Comparison of ENCODE assay signal across 15 cellular contexts in the genomic region with DNA sequence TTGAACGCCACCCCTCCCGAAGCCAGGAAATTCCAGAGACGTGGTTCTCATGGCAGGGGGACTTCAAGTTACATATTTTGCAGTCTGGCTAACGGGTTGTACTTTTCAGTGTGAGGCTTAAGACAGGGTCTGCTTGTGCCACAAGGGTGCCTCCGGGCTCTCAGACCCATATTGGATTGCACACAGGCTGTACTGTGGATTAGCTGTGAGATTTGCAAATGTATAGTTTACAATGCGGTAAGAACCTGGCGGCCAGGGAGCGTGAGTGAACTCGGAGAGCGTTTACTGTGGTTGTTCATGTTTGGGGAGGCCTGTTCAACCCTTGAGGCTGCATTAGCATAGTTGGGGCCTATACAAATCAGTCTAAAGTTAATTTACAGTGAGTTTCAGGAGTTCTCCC.
A peak's percentile ranks its signal among the peaks of the same experiment; 100 is the strongest.
DNase-seq lines count a peak whose midpoint lies in the region; ATAC-seq lines count a peak whose summit lies in the region.
"Had no signal": no experiment of that assay in that cellular context is flagged by ENCODE, and none has a peak within 500 bp of the region (broad histone marks: within the 10 kb centered on the region; RNA-seq: fewer than 3 reads in every experiment).

No MANE protein-coding gene starts in this region.

- H3K36me3 Mint-ChIP-seq in activated naive CD4-positive, alpha-beta T cell treated with anti-CD3 and anti-CD28 coated beads, Interleukin-2, amount 10 ng/mL, durations not matched to agents 7 days and 5 days: no peaks in the 10 kb centered on the region
- no peaks in the 10 kb centered on the region for H3K36me3 Mint-ChIP-seq in stimulated activated effector memory CD8-positive, alpha-beta T cell treated with anti-CD3 and anti-CD28 coated beads, Interleukin-12 subunit alpha, Interleukin-12 subunit beta, amount 100 ng/mL, for 72 hours
- H3K36me3 Mint-ChIP-seq: CD4-positive, CD25-positive, alpha-beta regulatory T cell had no signal

- H3K4me1 ChIP-seq in Karpas-422 (ENCODE audit: low read length): peaks cover 72% of the 10 kb centered on the region
- H3K4me1 ChIP-seq in SJCRH30: peaks cover 13% of the 10 kb centered on the region

- H3K4me2 ChIP-seq in Karpas-422 (ENCODE audit: low read depth, low read length, poor library complexity, severe bottlenecking): peak overlapping the region; percentile 53

- DNase-seq in Karpas-422 (no peak), SJCRH30 (peak; percentile 79 to 88), left kidney (ENCODE audit: low read depth, low spot score) (peak; percentile 68), NCI-H2107 treated with DMSO at 0.1 percent for 48 hours (lab: John Stamatoyannopoulos, UW; ENCODE audit: unreplicated experiment) (no peak)
- DNase-seq in activated naive CD4-positive, alpha-beta T cell treated with anti-CD3 and anti-CD28 coated beads, Interleukin-2, amount 10 ng/mL, durations not matched to agents 7 days and 5 days: no peak
- DNase-seq in stimulated activated effector memory CD8-positive, alpha-beta T cell treated with anti-CD3 and anti-CD28 coated beads, Interleukin-12 subunit alpha, Interleukin-12 subunit beta, amount 100 ng/mL, for 72 hours (ENCODE audit: low spot score in 2 of 2): no peak
- DNase-seq: ACHN; CD4-positive, CD25-positive, alpha-beta regulatory T cell; DMS 273 treated with DMSO at 0.1 percent for 48 hours; DMS79 had no signal

- H3K9me3 Mint-ChIP-seq in activated naive CD4-positive, alpha-beta T cell treated with anti-CD3 and anti-CD28 coated beads, Interleukin-2, amount 10 ng/mL, durations not matched to agents 7 days and 5 days: no peaks in the 10 kb centered on the region
- no peaks in the 10 kb centered on the region for H3K9me3 Mint-ChIP-seq in stimulated activated effector memory CD8-positive, alpha-beta T cell treated with anti-CD3 and anti-CD28 coated beads, Interleukin-12 subunit alpha, Interleukin-12 subunit beta, amount 100 ng/mL, for 72 hours

- peak overlapping the region; percentile 58 for H3K9ac ChIP-seq in Karpas-422 (ENCODE audit: low read length)
- H3K9ac ChIP-seq: BLaER1 treated with 17β-estradiol and CSF1 and Interleukin-3, amounts not matched to agents 10 nM and 100 nM had no signal

- H3K9me3 ChIP-seq in Karpas-422 (ENCODE audit: low read length): peaks cover 13% of the 10 kb centered on the region
- peaks cover 10% of the 10 kb centered on the region; the same call in 1 of the 2 replicates for H3K9me3 ChIP-seq in SJCRH30 (replicated peaks)

- no peak for ATAC-seq in stimulated activated effector memory CD8-positive, alpha-beta T cell treated with anti-CD3 and anti-CD28 coated beads, Interleukin-12 subunit alpha, Interleukin-12 subunit beta, amount 100 ng/mL, for 72 hours
- no peak for ATAC-seq in GM19467 (IDR thresholded peaks at IDR 0.05; ENCODE audit: unreplicated experiment)
- ATAC-seq: GM12878, HCT116, HepG2 had no signal

- H3K79me2 ChIP-seq in Karpas-422 (ENCODE audit: low read length): no peaks in the 10 kb centered on the region

- H3K27me3 ChIP-seq in Karpas-422 (ENCODE audit: low read length) (no peaks in the 10 kb centered on the region), SJCRH30 (no peaks in the 10 kb centered on the region)
- H3K27me3 ChIP-seq: BLaER1 treated with 17β-estradiol and CSF1 and Interleukin-3, amounts not matched to agents 10 nM and 100 nM had no signal

- no peak overlapping the region for H3K4me3 ChIP-seq in Karpas-422 (ENCODE audit: low read length)
- peak overlapping the region; percentile 42 for H3K4me3 ChIP-seq in SJCRH30
- H3K4me3 ChIP-seq: BLaER1 treated with 17β-estradiol and CSF1 and Interleukin-3, amounts not matched to agents 10 nM and 100 nM; GM12878 had no signal

- H3K4me3 Mint-ChIP-seq in activated naive CD4-positive, alpha-beta T cell treated with anti-CD3 and anti-CD28 coated beads, Interleukin-2, amount 10 ng/mL, durations not matched to agents 7 days and 5 days: no peak overlapping the region
- H3K4me3 Mint-ChIP-seq in stimulated activated effector memory CD8-positive, alpha-beta T cell treated with anti-CD3 and anti-CD28 coated beads, Interleukin-12 subunit alpha, Interleukin-12 subunit beta, amount 100 ng/mL, for 72 hours: no peak overlapping the region
- H3K4me3 Mint-ChIP-seq: CD4-positive, CD25-positive, alpha-beta regulatory T cell had no signal

- H4K20me1 ChIP-seq in Karpas-422 (ENCODE audit: insufficient read depth, low read depth, low read length): no peaks in the 10 kb centered on the region
- H4K20me1 ChIP-seq: BLaER1 treated with 17β-estradiol and CSF1 and Interleukin-3, amounts not matched to agents 10 nM and 100 nM had no signal

- H3K27ac ChIP-seq in Karpas-422 (ENCODE audit: low read length) (peak overlapping the region; percentile 97), SJCRH30 (peak overlapping the region; percentile 42)
- H3K27ac ChIP-seq: BLaER1 treated with 17β-estradiol and CSF1 and Interleukin-3, amounts not matched to agents 10 nM and 100 nM had no signal

- H3K4me1 Mint-ChIP-seq in activated naive CD4-positive, alpha-beta T cell treated with anti-CD3 and anti-CD28 coated beads, Interleukin-2, amount 10 ng/mL, durations not matched to agents 7 days and 5 days: no peaks in the 10 kb centered on the region
- H3K4me1 Mint-ChIP-seq in stimulated activated effector memory CD8-positive, alpha-beta T cell treated with anti-CD3 and anti-CD28 coated beads, Interleukin-12 subunit alpha, Interleukin-12 subunit beta, amount 100 ng/mL, for 72 hours: no peaks in the 10 kb centered on the region
- H3K4me1 Mint-ChIP-seq: CD4-positive, CD25-positive, alpha-beta regulatory T cell had no signal

- H3K36me3 ChIP-seq in Karpas-422 (ENCODE audit: insufficient read depth, low read length) (peaks cover 12% of the 10 kb centered on the region; the same call in 1 of the 2 replicates), SJCRH30 (no peaks in the 10 kb centered on the region)

- peaks cover 27% of the 10 kb centered on the region for H3K27me3 Mint-ChIP-seq in activated naive CD4-positive, alpha-beta T cell treated with anti-CD3 and anti-CD28 coated beads, Interleukin-2, amount 10 ng/mL, durations not matched to agents 7 days and 5 days

- no peak overlapping the region for H3K27ac Mint-ChIP-seq in activated naive CD4-positive, alpha-beta T cell treated with anti-CD3 and anti-CD28 coated beads, Interleukin-2, amount 10 ng/mL, durations not matched to agents 7 days and 5 days
- H3K27ac Mint-ChIP-seq in stimulated activated effector memory CD8-positive, alpha-beta T cell treated with anti-CD3 and anti-CD28 coated beads, Interleukin-12 subunit alpha, Interleukin-12 subunit beta, amount 100 ng/mL, for 72 hours: no peak overlapping the region
- H3K27ac Mint-ChIP-seq: CD4-positive, CD25-positive, alpha-beta regulatory T cell had no signal

- 0 out of 2 replicates have a peak overlapping the region, but pooled peaks have one; percentile 5 for H2AFZ ChIP-seq in Karpas-422 (ENCODE audit: low read length)

- CTCF ChIA-PET in activated naive CD4-positive, alpha-beta T cell treated with anti-CD3 and anti-CD28 coated beads, Interleukin-2, amount 10 ng/mL, durations not matched to agents 7 days and 5 days (lab: Charles Lee): no interaction called here

- H3K9me2 ChIP-seq in Karpas-422 (replicated peaks; ENCODE audit: insufficient read depth, low read length): no peaks in the 10 kb centered on the region

Comparison
In these comparisons a context has a peak if more than half of its experiments do, and no peak if none do; other contexts are left out.
1. DNase-seq: peak in SJCRH30 (2 of 2) and left kidney (single experiment); none in Karpas-422 (single experiment), NCI-H2107 treated with DMSO at 0.1 percent for 48 hours (single experiment), activated naive CD4-positive, alpha-beta T cell treated with anti-CD3 and anti-CD28 coated beads, Interleukin-2, amount 10 ng/mL, durations not matched to agents 7 days and 5 days (single experiment) and stimulated activated effector memory CD8-positive, alpha-beta T cell treated with anti-CD3 and anti-CD28 coated beads, Interleukin-12 subunit alpha, Interleukin-12 subunit beta, amount 100 ng/mL, for 72 hours (0 of 2).